Comparison of ENCODE assay signal across 8 cellular contexts in genomic region chr2:171574149-171574795, GRCh38. TPM values are rescaled to one million over a fixed set of nuclear protein-coding genes. Genes with fewer than 3 reads are reported as not detected.
DNase-seq lines count a peak whose midpoint lies in the region; ATAC-seq and TF ChIP-seq lines count a peak whose summit lies in the region.

No MANE protein-coding gene starts in this region.

- no CpG with 5 or more reads among the region's 21 CpGs for WGBS in mesendoderm (ENCODE audit: extremely low coverage, insufficient coverage, low lambda C conversion rate)

- H3K79me2 ChIP-seq in mesendoderm (ENCODE audit: control insufficient read depth, insufficient read depth, low read length): no peaks in the 10 kb centered on the region

- H3K9ac ChIP-seq in mesendoderm (ENCODE audit: low read length): no peak overlapping the region

- H3K4me1 Mint-ChIP-seq in activated CD4-positive, alpha-beta memory T cell treated with anti-CD3 and anti-CD28 coated beads, Interleukin-2, amount 10 ng/mL, durations not matched to agents 7 days and 5 days: peaks cover 8% of the 10 kb centered on the region

- no peak overlapping the region for H3K18ac ChIP-seq in mesendoderm (ENCODE audit: low read length)

- POLR2A ChIA-PET in activated CD4-positive, alpha-beta memory T cell treated with anti-CD3 and anti-CD28 coated beads, Interleukin-2, amount 10 ng/mL, durations not matched to agents 7 days and 5 days (lab: Charles Lee): no interaction called here

- H3K4me2 ChIP-seq in mesendoderm (ENCODE audit: low read length): no peak overlapping the region

- no peak overlapping the region for H3K23ac ChIP-seq in mesendoderm (ENCODE audit: low read length)

- peak; percentile 68 for DNase-seq in AG10803 (ENCODE audit: low read depth)
- peak; percentile 41 for DNase-seq in NCI-H748 treated with DMSO at 0.1 percent for 48 hours (lab: John Stamatoyannopoulos, UW)
- DNase-seq in activated CD4-positive, alpha-beta memory T cell treated with anti-CD3 and anti-CD28 coated beads, Interleukin-2, amount 10 ng/mL, durations not matched to agents 7 days and 5 days: peak; percentile 84
- DNase-seq in effector CD8-positive, alpha-beta T cell (lab: John Stamatoyannopoulos, UW): peak; percentile 60
- peak; percentile 74 for DNase-seq in mesendoderm
- DNase-seq in stimulated activated CD8-positive, alpha-beta memory T cell treated with anti-CD3 and anti-CD28 coated beads, Interleukin-15, amount 100 ng/mL, for 48 hours (ENCODE audit: low read depth in 2 of 2): peak; percentile 65 to 68

- no peak overlapping the region for H3K4ac ChIP-seq in mesendoderm (ENCODE audit: low read depth, low read length)

- no peaks in the 10 kb centered on the region for H3K9me3 Mint-ChIP-seq in activated CD4-positive, alpha-beta memory T cell treated with anti-CD3 and anti-CD28 coated beads, Interleukin-2, amount 10 ng/mL, durations not matched to agents 7 days and 5 days

- no peak overlapping the region for H3K27ac Mint-ChIP-seq in activated CD4-positive, alpha-beta memory T cell treated with anti-CD3 and anti-CD28 coated beads, Interleukin-2, amount 10 ng/mL, durations not matched to agents 7 days and 5 days

- no peaks in the 10 kb centered on the region for H3K27me3 Mint-ChIP-seq in activated CD4-positive, alpha-beta memory T cell treated with anti-CD3 and anti-CD28 coated beads, Interleukin-2, amount 10 ng/mL, durations not matched to agents 7 days and 5 days

- TF ChIP-seq CTCF in AG10803 (conservative IDR thresholded peaks at IDR 0.05; ENCODE audit: low read length): peak; percentile 91

- CTCF ChIA-PET in activated CD4-positive, alpha-beta memory T cell treated with anti-CD3 and anti-CD28 coated beads, Interleukin-2, amount 10 ng/mL, durations not matched to agents 7 days and 5 days (lab: Charles Lee): interaction anchor here (0.6 to 2.7 kb wide), 14 partner anchors 13 to 892 kb away, joined by 3 to 17 read pairs (median 4); partner anchors contain the start of gene DLX2

- H2BK5ac ChIP-seq in mesendoderm (ENCODE audit: low read length): no peak overlapping the region

- no peaks in the 10 kb centered on the region for H3K36me3 ChIP-seq in mesendoderm (ENCODE audit: control insufficient read depth, insufficient read depth, low read length)

- no peak overlapping the region for H3K4me3 Mint-ChIP-seq in activated CD4-positive, alpha-beta memory T cell treated with anti-CD3 and anti-CD28 coated beads, Interleukin-2, amount 10 ng/mL, durations not matched to agents 7 days and 5 days

- no peak overlapping the region for H3K56ac ChIP-seq in mesendoderm (ENCODE audit: low read length)

- H3K36me3 Mint-ChIP-seq in activated CD4-positive, alpha-beta memory T cell treated with anti-CD3 and anti-CD28 coated beads, Interleukin-2, amount 10 ng/mL, durations not matched to agents 7 days and 5 days (ENCODE audit: low read depth): no peaks in the 10 kb centered on the region

- ATAC-seq in GM18909 (IDR thresholded peaks at IDR 0.05; ENCODE audit: poor library complexity, unreplicated experiment) (peak; percentile 90), HG03280 (IDR thresholded peaks at IDR 0.05; ENCODE audit: unreplicated experiment) (peak; percentile 93)

- H3K79me1 ChIP-seq in mesendoderm (ENCODE audit: low read length): no peaks in the 10 kb centered on the region

- H4K5ac ChIP-seq in mesendoderm (ENCODE audit: low read length): no peak overlapping the region

- H2BK15ac ChIP-seq in mesendoderm (replicated peaks; ENCODE audit: low read depth): no peak overlapping the region

- no peak overlapping the region for H2BK120ac ChIP-seq in mesendoderm (ENCODE audit: low read depth, low read length)

- no peak overlapping the region for H2AK5ac ChIP-seq in mesendoderm (ENCODE audit: low read length)

- no peaks in the 10 kb centered on the region for H3K27me3 ChIP-seq in mesendoderm (ENCODE audit: insufficient read depth, low read length, poor library complexity)

- no peak overlapping the region for H3K27ac ChIP-seq in mesendoderm (ENCODE audit: low read depth, low read length)

- H4K8ac ChIP-seq in mesendoderm (ENCODE audit: low read depth, low read length): no peak overlapping the region

- H3K4me3 ChIP-seq in AG10803 (ENCODE audit: low read length): no peak overlapping the region
- H3K4me3 ChIP-seq in mesendoderm (ENCODE audit: low read length): no peak overlapping the region

- no peaks in the 10 kb centered on the region for H3K4me1 ChIP-seq in mesendoderm (ENCODE audit: control insufficient read depth, low read depth, low read length)

RNA-seq across cellular contexts. Expression of gene CYBRD1, which starts 52.0 kb away (rescaled TPM):
- total RNA-seq in activated CD4-positive, alpha-beta memory T cell treated with anti-CD3 and anti-CD28 coated beads, Interleukin-2, amount 10 ng/mL, durations not matched to agents 7 days and 5 days: under 1 TPM; 0.88 to 0.93 TPM
- polyA plus RNA-seq in mesendoderm (2013, experiment 1 of 2): 12.3 TPM
- polyA plus RNA-seq in mesendoderm (2013, experiment 2 of 2): 10.7 TPM
